12 cellular contexts compared by ENCODE assay signal in genomic region chr9:91273853-91274552, GRCh38.
A peak's percentile ranks its signal among the peaks of the same experiment; 100 is the strongest.
DNase-seq lines count a peak whose midpoint lies in the region; ATAC-seq lines count a peak whose summit lies in the region.
"Had no signal": no experiment of that assay in that cellular context is flagged by ENCODE, and none has a peak within 500 bp of the region (broad histone marks: within the 10 kb centered on the region; RNA-seq: fewer than 3 reads in every experiment).

No MANE protein-coding gene starts in this region.

- H3K27me3 Mint-ChIP-seq in naive B cell = no peaks in the 10 kb centered on the region

- peaks cover 4% of the 10 kb centered on the region for H3K4me1 ChIP-seq in adipocyte (ENCODE audit: control insufficient read depth, insufficient read depth, low read length)
- H3K4me1 ChIP-seq: suprapubic skin had no signal

- H3K4me3 ChIP-seq in adipocyte (ENCODE audit: low read length) = no peak overlapping the region
- H3K4me3 ChIP-seq: suprapubic skin had no signal

- H3K9ac ChIP-seq in adipocyte (ENCODE audit: low read length) = no peak overlapping the region
- H3K9ac ChIP-seq: parathyroid adenoma had no signal

- H3K27me3 ChIP-seq in adipocyte (replicated peaks; ENCODE audit: control insufficient read depth, insufficient read depth, low read length) = no peaks in the 10 kb centered on the region
- H3K27me3 ChIP-seq: suprapubic skin had no signal

- H3K4me1 Mint-ChIP-seq in naive B cell = peaks cover 2 to 10% (median 10%) of the 10 kb centered on the region in 3 donors

- no peak overlapping the region for H3K4me3 Mint-ChIP-seq in naive B cell

- no peaks in the 10 kb centered on the region for H3K9me3 Mint-ChIP-seq in naive B cell

- DNase-seq in adipocyte (ENCODE audit: low read depth) = peak; percentile 20
- DNase-seq in naive B cell = no peak
- DNase-seq in DMS153 (lab: John Stamatoyannopoulos, UW) = no peak
- no peak for DNase-seq in effector CD8-positive, alpha-beta T cell (lab: John Stamatoyannopoulos, UW)
- DNase-seq: activated CD4-positive, CD25-positive, alpha-beta regulatory T cell treated with anti-CD3 and anti-CD28 coated beads, Interleukin-2, amount 50 U/mL, for 72 hours; foreskin melanocyte had no signal

- H3K9me3 ChIP-seq in adipocyte (ENCODE audit: control insufficient read depth, low read length) = no peaks in the 10 kb centered on the region
- H3K9me3 ChIP-seq: suprapubic skin had no signal

- no peaks in the 10 kb centered on the region for H3K36me3 ChIP-seq in adipocyte (ENCODE audit: control insufficient read depth, insufficient read depth, low read length, severe bottlenecking)
- H3K36me3 ChIP-seq: suprapubic skin had no signal

- ATAC-seq in GM18868 (IDR thresholded peaks at IDR 0.05; ENCODE audit: unreplicated experiment) (peak; percentile 79), HG03280 (IDR thresholded peaks at IDR 0.05; ENCODE audit: unreplicated experiment) (peak; percentile 63), naive B cell (ENCODE audit: low read depth in 2 of 2) (peak; percentile 65 to 67), HG02610 (IDR thresholded peaks at IDR 0.05; ENCODE audit: unreplicated experiment) (no peak), HG03521 (IDR thresholded peaks at IDR 0.05; ENCODE audit: unreplicated experiment) (no peak)

- H3K36me3 Mint-ChIP-seq in naive B cell = peaks cover 4 to 8% of the 10 kb centered on the region in 2 donors

- no peak overlapping the region for H3K27ac Mint-ChIP-seq in naive B cell

Comparison
In these comparisons a context has a peak if more than half of its experiments do, and no peak if none do; other contexts are left out.
1. ATAC-seq: peak in GM18868 (single experiment), HG03280 (single experiment) and naive B cell (2 of 2); none in HG02610 (single experiment) and HG03521 (single experiment).